Comparison of ENCODE assay signal across 8 cellular contexts in the genomic region with DNA sequence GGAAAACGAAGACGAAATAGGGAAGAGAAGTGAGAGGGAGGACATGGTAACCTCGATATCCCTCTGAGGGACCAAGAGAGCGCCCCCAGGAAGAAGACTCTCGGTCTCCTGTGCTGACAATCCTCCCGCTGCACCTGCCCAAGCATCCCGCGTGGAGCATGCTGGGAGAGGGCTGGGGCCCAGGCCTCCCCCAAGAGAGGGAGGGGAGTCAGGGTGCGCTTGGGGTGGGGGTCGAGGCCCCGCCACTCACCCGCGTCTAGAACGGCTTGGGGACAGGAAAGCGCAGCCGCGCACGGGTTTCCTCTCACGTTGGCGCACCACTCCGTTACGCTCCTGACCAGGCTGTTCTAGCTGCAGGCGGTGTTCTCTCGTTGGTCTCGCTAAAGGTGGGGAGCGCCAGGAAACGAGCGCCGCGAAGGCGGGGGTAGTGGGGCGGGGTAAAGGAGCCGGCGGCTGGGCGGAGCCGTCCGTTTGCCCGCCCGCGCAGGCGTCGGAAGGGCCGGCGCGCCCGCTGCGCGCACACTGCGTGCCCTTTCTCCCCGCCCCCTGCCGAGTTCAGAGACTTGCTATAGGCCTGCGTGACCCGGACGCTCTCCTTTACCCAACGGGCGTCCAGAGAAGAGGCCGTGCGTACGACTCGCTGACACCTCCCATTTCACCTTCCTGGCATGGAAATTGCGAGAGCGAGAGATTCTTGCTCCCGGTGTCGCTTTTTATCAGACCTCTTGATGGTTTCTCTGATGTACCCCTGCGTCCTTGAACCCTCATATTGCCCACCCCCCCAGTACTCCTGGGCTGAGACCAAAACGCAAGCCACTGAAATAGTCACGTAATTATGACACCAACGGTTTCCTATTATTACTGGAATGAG. TPM values are rescaled to one million over a fixed set of nuclear protein-coding genes. Genes with fewer than 3 reads are reported as not detected.
DNase-seq lines count a peak whose midpoint lies in the region; ATAC-seq, FAIRE-seq and TF ChIP-seq lines count a peak whose summit lies in the region.

A gene (minus strand): TSS at position 388 of the 871 bp plus-strand sequence. CDS start 2,888 bp downstream, outside the sequence.

- H3K4me3 ChIP-seq in HepG2 (replicated peaks in 1 of 3; ENCODE audit: insufficient read depth in 1 of 3, low read depth in 2 of 3, low read length in 3 of 3) = peak within 1 kb of the TSS; percentile 62 to 73 (median 68)

- peak; percentile 94 for ATAC-seq in GM19372 (IDR thresholded peaks at IDR 0.05; ENCODE audit: low read depth, unreplicated experiment)
- ATAC-seq in HG03558 (IDR thresholded peaks at IDR 0.05; ENCODE audit: extremely low read depth, unreplicated experiment) = peak; percentile 91
- peak; percentile 99 for ATAC-seq in HepG2

- in situ Hi-C loops in HepG2 (cut with HindIII; ENCODE audit: extremely low pct_ligation_motif_present, low pct_unique_long_range_greater_than_20kb) = loop anchor here (10.0 kb wide), 1 partner anchor 65 kb away; a partner anchor contains a TSS

- TF ChIP-seq RAD21 in HepG2 (CRISPR knock-in tag; IDR thresholded peaks at IDR 0.05) = no peak

- H2AFZ ChIP-seq in HepG2 (ENCODE audit: low read length) = no peak within 1 kb of the TSS

- TF ChIP-seq EP300 in HepG2 (IDR thresholded peaks at IDR 0.05; ENCODE audit: low read depth in 2 of 2, low read length in 2 of 2) (no peak), HepG2 (CRISPR knock-in tag; IDR thresholded peaks at IDR 0.05; ENCODE audit: borderline replicate concordance) (no peak)

- H4K20me1 ChIP-seq in HepG2 (ENCODE audit: insufficient read depth, low read length) = no peaks in the 10 kb centered on the region

- BruUV-seq in HepG2 (replicated peaks; lab: Mats Ljungman, UMichigan) = no TSS peak

- no peaks in the 10 kb centered on the region for H3K9me3 ChIP-seq in HepG2 (ENCODE audit: low read length)

- H3K27me3 ChIP-seq in HepG2 (ENCODE audit: control insufficient read depth in 1 of 2, insufficient read depth in 2 of 2, low read length in 2 of 2) = no peaks in the 10 kb centered on the region

- no peaks in the 10 kb centered on the region for H3K36me3 ChIP-seq in HepG2 (replicated peaks in 1 of 2; ENCODE audit: control insufficient read depth in 1 of 2, insufficient read depth in 2 of 2, low read length in 2 of 2)

- H3K4me1 ChIP-seq in HepG2 (ENCODE audit: insufficient read depth, low read length) = peaks cover 10% of the 10 kb centered on the region

- peak within 1 kb of the TSS; percentile 84 for H3K27ac ChIP-seq in HepG2 (ENCODE audit: extremely low read length, insufficient read depth, low read length)

- peaks cover 7% of the 10 kb centered on the region for H3K79me2 ChIP-seq in HepG2 (ENCODE audit: insufficient read depth, low read length)

- peak; percentile 14 to 93 (median 74) for DNase-seq in C1 segment of cervical spinal cord (lab: John Stamatoyannopoulos, UW)
- peak; percentile 94 for DNase-seq in NCI-H748 treated with DMSO at 0.1 percent for 48 hours (lab: John Stamatoyannopoulos, UW)
- peak; percentile 84 to 88 for DNase-seq in activated CD4-positive, alpha-beta T cell treated with anti-CD3 and anti-CD28 coated beads, Interleukin-2, amount 50 U/mL, for 4 hours
- peak; percentile 94 for DNase-seq in dermis blood vessel endothelial cell
- DNase-seq in HepG2 (ENCODE audit: low spot score) = peak; percentile 88
- DNase-seq in stimulated activated CD4-positive, alpha-beta T cell treated with anti-CD3 and anti-CD28 coated beads, Interleukin-4, amount 100 ng/mL, for 1 hour = peak; percentile 89

- POLR2A ChIA-PET in HepG2 (lab: Yijun Ruan, JAX) = interaction anchor here (0.6 to 1.0 kb wide), 3 partner anchors 69 to 161 kb away, joined by 3 to 11 read pairs (median 3); a partner anchor contains a TSS

- peak; percentile 53 to 63; a peak in 3 of 4 replicates for TF ChIP-seq POLR2A in HepG2 (IDR thresholded peaks at IDR 0.05; ENCODE audit: insufficient read depth in 1 of 2, low read depth in 2 of 2, low read length in 2 of 2)

- TF ChIP-seq CTCF in HepG2 (CRISPR knock-in tag; IDR thresholded peaks at IDR 0.05) = peak; percentile 40

- peak within 1 kb of the TSS; percentile 82 for H3K4me2 ChIP-seq in HepG2 (ENCODE audit: low read depth, low read length)

- CTCF ChIA-PET in HepG2 (lab: Yijun Ruan, JAX; ENCODE audit: low intra/inter-chr PET ratio, low total read pairs) = no interaction called here

- intact Hi-C loops in HepG2 (cut with micrococcal nuclease; ENCODE audit: unreplicated experiment) = no loop called here

- peak within 1 kb of the TSS; percentile 73 for H3K9ac ChIP-seq in HepG2 (ENCODE audit: insufficient read depth, low read depth, low read length)

- WGBS in HepG2 (ENCODE audit: low lambda C conversion rate) = 8% methylated on average over 6 of the region's 68 CpGs

- FAIRE-seq in HepG2 (lab: Jason Lieb, UNC) = peak; percentile 87

TF ChIP-seq in HepG2, 621 proteins besides CTCF, POLR2A, EP300 and RAD21 (continues in another document):
- no peak for TF ChIP-seq ZNF235 (CRISPR knock-in tag; IDR thresholded peaks at IDR 0.05; ENCODE audit: borderline replicate concordance)
- no peak for TF ChIP-seq KDM3A (CRISPR knock-in tag; IDR thresholded peaks at IDR 0.05; ENCODE audit: low read depth)
- no peak for TF ChIP-seq ZNF839 (CRISPR knock-in tag; IDR thresholded peaks at IDR 0.05; ENCODE audit: borderline replicate concordance)
- TF ChIP-seq ZNF225 (CRISPR knock-in tag; IDR thresholded peaks at IDR 0.05) = no peak
- TF ChIP-seq, protein P1, sequence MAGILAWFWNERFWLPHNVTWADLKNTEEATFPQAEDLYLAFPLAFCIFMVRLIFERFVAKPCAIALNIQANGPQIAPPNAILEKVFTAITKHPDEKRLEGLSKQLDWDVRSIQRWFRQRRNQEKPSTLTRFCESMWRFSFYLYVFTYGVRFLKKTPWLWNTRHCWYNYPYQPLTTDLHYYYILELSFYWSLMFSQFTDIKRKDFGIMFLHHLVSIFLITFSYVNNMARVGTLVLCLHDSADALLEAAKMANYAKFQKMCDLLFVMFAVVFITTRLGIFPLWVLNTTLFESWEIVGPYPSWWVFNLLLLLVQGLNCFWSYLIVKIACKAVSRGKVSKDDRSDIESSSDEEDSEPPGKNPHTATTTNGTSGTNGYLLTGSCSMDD (CRISPR knock-in tag; IDR thresholded peaks at IDR 0.05) = no peak
- TF ChIP-seq ZNF556 (CRISPR knock-in tag; IDR thresholded peaks at IDR 0.05; ENCODE audit: borderline replicate concordance) = peak; percentile 19; the same call in 1 of the 2 replicates
- no peak for TF ChIP-seq NONO (IDR thresholded peaks at IDR 0.05)
- TF ChIP-seq NONO (CRISPR knock-in tag; conservative IDR thresholded peaks at IDR 0.05) = peak; percentile 38
- TF ChIP-seq, protein P2, sequence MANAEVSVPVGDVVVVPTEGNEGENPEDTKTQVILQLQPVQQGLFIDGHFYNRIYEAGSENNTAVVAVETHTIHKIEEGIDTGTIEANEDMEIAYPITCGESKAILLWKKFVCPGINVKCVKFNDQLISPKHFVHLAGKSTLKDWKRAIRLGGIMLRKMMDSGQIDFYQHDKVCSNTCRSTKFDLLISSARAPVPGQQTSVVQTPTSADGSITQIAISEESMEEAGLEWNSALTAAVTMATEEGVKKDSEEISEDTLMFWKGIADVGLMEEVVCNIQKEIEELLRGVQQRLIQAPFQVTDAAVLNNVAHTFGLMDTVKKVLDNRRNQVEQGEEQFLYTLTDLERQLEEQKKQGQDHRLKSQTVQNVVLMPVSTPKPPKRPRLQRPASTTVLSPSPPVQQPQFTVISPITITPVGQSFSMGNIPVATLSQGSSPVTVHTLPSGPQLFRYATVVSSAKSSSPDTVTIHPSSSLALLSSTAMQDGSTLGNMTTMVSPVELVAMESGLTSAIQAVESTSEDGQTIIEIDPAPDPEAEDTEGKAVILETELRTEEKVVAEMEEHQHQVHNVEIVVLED (CRISPR knock-in tag; IDR thresholded peaks at IDR 0.05; ENCODE audit: borderline replicate concordance) = peak; percentile 94
- no peak for TF ChIP-seq ZNF746 (CRISPR knock-in tag; IDR thresholded peaks at IDR 0.05)
- TF ChIP-seq ZNF17 (CRISPR knock-in tag; IDR thresholded peaks at IDR 0.05) = no peak
- TF ChIP-seq, protein P3, sequence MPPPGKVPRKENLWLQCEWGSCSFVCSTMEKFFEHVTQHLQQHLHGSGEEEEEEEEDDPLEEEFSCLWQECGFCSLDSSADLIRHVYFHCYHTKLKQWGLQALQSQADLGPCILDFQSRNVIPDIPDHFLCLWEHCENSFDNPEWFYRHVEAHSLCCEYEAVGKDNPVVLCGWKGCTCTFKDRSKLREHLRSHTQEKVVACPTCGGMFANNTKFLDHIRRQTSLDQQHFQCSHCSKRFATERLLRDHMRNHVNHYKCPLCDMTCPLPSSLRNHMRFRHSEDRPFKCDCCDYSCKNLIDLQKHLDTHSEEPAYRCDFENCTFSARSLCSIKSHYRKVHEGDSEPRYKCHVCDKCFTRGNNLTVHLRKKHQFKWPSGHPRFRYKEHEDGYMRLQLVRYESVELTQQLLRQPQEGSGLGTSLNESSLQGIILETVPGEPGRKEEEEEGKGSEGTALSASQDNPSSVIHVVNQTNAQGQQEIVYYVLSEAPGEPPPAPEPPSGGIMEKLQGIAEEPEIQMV (CRISPR knock-in tag; IDR thresholded peaks at IDR 0.05; ENCODE audit: low read depth) = no peak

RNA-seq across cellular contexts. Expression of the gene that starts here (rescaled TPM):
- total RNA-seq in dermis blood vessel endothelial cell (59.6 and 63.7 TPM in 2 replicates), HepG2 (2016; rRNA removed; fragmentation: Illumina TruSeq; extraction: Trizol) (18.2 and 31.9 TPM in 2 replicates)
- 2.6 and 3.0 TPM in 2 replicates for total RNA-seq in HepG2 (2016; cell fraction: cytosol; rRNA removed; fragmentation: Illumina TruSeq; extraction: Trizol; ENCODE audit: low read depth)
- total RNA-seq in HepG2 (2016; cell fraction: insoluble cytoplasmic fraction; rRNA removed; fragmentation: Illumina TruSeq; extraction: Trizol) = 16.7 and 30.1 TPM in 2 replicates
- total RNA-seq in HepG2 (2016; cell fraction: membrane; rRNA removed; fragmentation: Illumina TruSeq; extraction: Trizol) = 4.1 and 4.9 TPM in 2 replicates
- 23.2 and 31.2 TPM in 2 replicates for total RNA-seq in HepG2 (2016; cell fraction: nucleus; rRNA removed; fragmentation: Illumina TruSeq; extraction: Trizol)
- polyA plus RNA-seq in HepG2 (2011; rRNA removed) = 21.7 and 26.3 TPM in 2 replicates
- polyA plus RNA-seq in HepG2 (2011; cell fraction: cytosol; rRNA removed) = 13.0 and 20.8 TPM in 2 replicates
- polyA plus RNA-seq in HepG2 (2011; cell fraction: nucleus; rRNA removed) = 4.7 and 8.0 TPM in 2 replicates
- 21.6 and 26.0 TPM in 2 replicates for polyA plus RNA-seq in HepG2 (2012)
- polyA plus RNA-seq in HepG2 (2016; cell fraction: cytosol; fragmentation: Illumina TruSeq; extraction: Trizol; ENCODE audit: low read depth) = 2.1 and 2.3 TPM in 2 replicates
- 14.5 and 15.5 TPM in 2 replicates for polyA plus RNA-seq in HepG2 (2016; cell fraction: insoluble cytoplasmic fraction; fragmentation: Illumina TruSeq; extraction: Trizol; ENCODE audit: low read depth)
- 3.2 and 3.8 TPM in 2 replicates for polyA plus RNA-seq in HepG2 (2016; cell fraction: membrane; fragmentation: Illumina TruSeq; extraction: Trizol; ENCODE audit: low read depth)
- 33.6 and 34.2 TPM in 2 replicates for polyA plus RNA-seq in HepG2 (2016; cell fraction: nucleus; fragmentation: Illumina TruSeq; extraction: Trizol; ENCODE audit: insufficient read depth, low read depth)
- polyA minus RNA-seq in HepG2 (2011; rRNA and poly(A)+ RNA removed; ENCODE audit: low replicate concordance) = 5.2 and 5.5 TPM in 2 replicates
- polyA minus RNA-seq in HepG2 (2011; cell fraction: cytosol; rRNA and poly(A)+ RNA removed) = 12.0 and 12.4 TPM in 2 replicates
- 8.1 and 11.8 TPM in 2 replicates for polyA minus RNA-seq in HepG2 (2011; cell fraction: nucleus; rRNA and poly(A)+ RNA removed)

Comparison
In these comparisons a context has a peak if more than half of its experiments do, and no peak if none do; other contexts are left out.
1. Peak in every context shown above with its lines: DNase-seq, ATAC-seq, H3K4me3 ChIP-seq and H3K27ac ChIP-seq.